ENCODE assay signal across 8 cellular contexts in the genomic region with DNA sequence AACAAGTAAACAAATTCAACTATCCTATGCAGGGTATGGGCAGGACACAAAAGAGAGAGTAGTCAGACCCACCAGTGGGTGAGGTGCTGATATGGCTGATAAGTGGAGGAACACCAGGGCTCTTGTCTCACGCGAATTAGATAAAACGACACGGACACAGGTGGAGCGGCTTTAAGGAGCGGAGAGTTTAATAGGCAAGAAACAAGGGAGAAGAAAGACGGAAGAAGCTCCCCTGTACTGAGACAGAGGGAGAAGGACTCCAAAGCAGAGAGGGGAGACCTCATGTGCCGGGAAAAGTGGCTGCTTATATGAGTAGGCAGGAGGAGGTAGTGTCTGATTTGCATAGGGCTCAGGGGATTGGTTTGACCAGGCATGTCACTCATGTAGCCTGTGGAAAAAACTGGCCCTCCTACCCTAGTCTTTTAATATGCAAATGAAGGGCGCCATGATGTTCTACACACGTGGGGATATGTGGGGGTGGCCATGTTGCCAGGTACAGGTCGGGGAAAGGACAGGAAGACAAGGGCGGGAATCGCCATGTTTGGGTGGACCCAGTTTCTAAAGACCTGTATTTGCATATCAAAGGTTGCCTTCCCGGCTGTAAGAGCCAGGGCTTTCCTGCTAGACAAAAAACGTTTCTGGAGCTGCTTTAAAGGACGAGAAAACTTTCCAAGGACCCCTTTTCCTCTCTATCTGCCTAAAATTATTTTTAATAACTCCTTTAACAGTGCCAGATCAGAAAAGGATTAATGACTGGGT. TPM values are rescaled to one million over a fixed set of nuclear protein-coding genes. Genes with fewer than 3 reads are reported as not detected.
A peak's percentile ranks its signal among the peaks of the same experiment; 100 is the strongest.
DNase-seq lines count a peak whose midpoint lies in the region; ATAC-seq lines count a peak whose summit lies in the region.

No MANE protein-coding gene starts in this region.

- no peaks in the 10 kb centered on the region for H3K36me3 ChIP-seq in mesendoderm (ENCODE audit: control insufficient read depth, insufficient read depth, low read length)

- ATAC-seq in GM18517 (IDR thresholded peaks at IDR 0.05; ENCODE audit: unreplicated experiment) (peak; percentile 86), HG02981 (IDR thresholded peaks at IDR 0.05; ENCODE audit: unreplicated experiment) (peak; percentile 80)
- ATAC-seq in effector memory CD8-positive, alpha-beta T cell (replicated peaks) = peak; percentile 89

- no peak overlapping the region for H4K8ac ChIP-seq in mesendoderm (ENCODE audit: low read depth, low read length)

- no peak overlapping the region for H4K5ac ChIP-seq in mesendoderm (ENCODE audit: low read length)

- H3K27ac ChIP-seq in mesendoderm (ENCODE audit: low read depth, low read length) = peak overlapping the region; percentile 66

- peak overlapping the region; percentile 46 for H2BK15ac ChIP-seq in mesendoderm (replicated peaks; ENCODE audit: low read depth)

- H3K4me1 Mint-ChIP-seq in effector memory CD8-positive, alpha-beta T cell (ENCODE audit: low read depth in 2 of 2) = peaks cover 11 to 15% of the 10 kb centered on the region in 2 donors

- H3K9ac ChIP-seq in mesendoderm (ENCODE audit: low read length) = peak overlapping the region; percentile 77

- H3K27ac Mint-ChIP-seq in effector memory CD8-positive, alpha-beta T cell = peak overlapping the region; percentile 47 to 81

- no peaks in the 10 kb centered on the region for H3K9me3 Mint-ChIP-seq in effector memory CD8-positive, alpha-beta T cell

- H2BK120ac ChIP-seq in mesendoderm (ENCODE audit: low read depth, low read length) = peak overlapping the region; percentile 33

- H3K27me3 ChIP-seq in mesendoderm (ENCODE audit: insufficient read depth, low read length, poor library complexity) = no peaks in the 10 kb centered on the region

- H2AK5ac ChIP-seq in mesendoderm (ENCODE audit: low read length) = no peak overlapping the region

- H3K4me3 ChIP-seq in mesendoderm (ENCODE audit: low read length) = peak overlapping the region; percentile 15

- no peak overlapping the region for H3K23ac ChIP-seq in mesendoderm (ENCODE audit: low read length)

- peak overlapping the region; percentile 98 for H3K4ac ChIP-seq in mesendoderm (ENCODE audit: low read depth, low read length)

- H3K4me2 ChIP-seq in mesendoderm (ENCODE audit: low read length) = peak overlapping the region; percentile 40

- H3K4me1 ChIP-seq in mesendoderm (ENCODE audit: control insufficient read depth, low read depth, low read length) = no peaks in the 10 kb centered on the region

- peaks cover 7 to 16% of the 10 kb centered on the region in 2 donors for H3K27me3 Mint-ChIP-seq in effector memory CD8-positive, alpha-beta T cell

- H2BK5ac ChIP-seq in mesendoderm (ENCODE audit: low read length) = peak overlapping the region; percentile 87

- H3K79me2 ChIP-seq in mesendoderm (ENCODE audit: control insufficient read depth, insufficient read depth, low read length) = no peaks in the 10 kb centered on the region

- H3K18ac ChIP-seq in mesendoderm (ENCODE audit: low read length) = peak overlapping the region; percentile 87

- peak overlapping the region; percentile 88 for H3K56ac ChIP-seq in mesendoderm (ENCODE audit: low read length)

- WGBS in mesendoderm (ENCODE audit: extremely low coverage, insufficient coverage, low lambda C conversion rate) = no CpG with 5 or more reads among the region's 16 CpGs

- peak overlapping the region; percentile 65 to 75 for H3K4me3 Mint-ChIP-seq in effector memory CD8-positive, alpha-beta T cell

- H3K79me1 ChIP-seq in mesendoderm (ENCODE audit: low read length) = no peaks in the 10 kb centered on the region

- peaks cover 5% of the 10 kb centered on the region for H3K36me3 Mint-ChIP-seq in effector memory CD8-positive, alpha-beta T cell (ENCODE audit: insufficient read depth)

- peak; percentile 90 for DNase-seq in NCI-H2196 treated with DMSO at 0.1 percent for 48 hours (lab: John Stamatoyannopoulos, UW; ENCODE audit: unreplicated experiment)
- DNase-seq in activated CD8-positive, alpha-beta memory T cell treated with anti-CD3 and anti-CD28 coated beads for 1 hour (ENCODE audit: extremely low read depth in 1 of 2, low read depth in 1 of 2) = peak; percentile 36 to 37
- DNase-seq in effector memory CD8-positive, alpha-beta T cell = peak; percentile 45 to 66 (median 66)
- peak; percentile 99 for DNase-seq in mesendoderm
- peak; percentile 39 for DNase-seq in stimulated activated CD8-positive, alpha-beta memory T cell treated with anti-CD3 and anti-CD28 coated beads, Interleukin-15, amount 100 ng/mL, for 1 hour (ENCODE audit: low read depth)
- no peak for DNase-seq in mesenteric fat pad (ENCODE audit: low spot score)

RNA-seq across cellular contexts. Expression of a gene that starts 28.8 kb away (rescaled TPM):
- polyA plus RNA-seq in mesendoderm (2013, experiment 1 of 2) = 0.55 TPM
- 0.70 TPM for polyA plus RNA-seq in mesendoderm (2013, experiment 2 of 2)
- 0.80 TPM for total RNA-seq in mesenteric fat pad

RNA-seq across cellular contexts. Expression of a gene that starts 39.4 kb away (rescaled TPM):
- polyA plus RNA-seq in mesendoderm (2013, experiment 1 of 2) = 1,460 TPM
- 1,374 TPM for polyA plus RNA-seq in mesendoderm (2013, experiment 2 of 2)
- total RNA-seq in mesenteric fat pad = 330 TPM
